ENCODE assay signal across 1 cellular context in the genomic region with DNA sequence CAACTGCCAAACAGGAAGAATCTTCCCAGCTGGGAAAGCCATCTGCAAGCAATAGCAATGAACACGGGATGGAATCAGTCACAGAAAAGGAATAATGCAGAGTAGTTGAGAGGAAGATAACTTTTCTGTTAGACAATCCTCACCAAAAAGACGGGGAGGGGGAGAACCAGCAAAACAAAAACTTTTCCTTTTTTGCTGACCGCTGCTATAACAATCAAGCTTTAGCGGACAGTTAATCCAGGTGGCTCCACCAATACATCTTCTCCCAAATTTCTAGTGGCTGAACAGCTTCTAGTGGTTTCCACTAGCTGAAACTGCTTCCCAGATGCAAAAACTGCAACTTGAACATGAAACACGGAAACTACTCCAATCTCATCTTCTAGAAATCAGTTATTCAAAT.
TF ChIP-seq lines count a peak whose summit lies in the region.

No MANE protein-coding gene starts in this region.

TF ChIP-seq in WTC11, 78 proteins besides CTCF, POLR2A, EP300 and RAD21 (continued from another document):
- TF ChIP-seq, protein P1, sequence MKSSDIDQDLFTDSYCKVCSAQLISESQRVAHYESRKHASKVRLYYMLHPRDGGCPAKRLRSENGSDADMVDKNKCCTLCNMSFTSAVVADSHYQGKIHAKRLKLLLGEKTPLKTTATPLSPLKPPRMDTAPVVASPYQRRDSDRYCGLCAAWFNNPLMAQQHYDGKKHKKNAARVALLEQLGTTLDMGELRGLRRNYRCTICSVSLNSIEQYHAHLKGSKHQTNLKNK (CRISPR knock-in tag; IDR thresholded peaks at IDR 0.05), result no peak
- TF ChIP-seq, protein P2, sequence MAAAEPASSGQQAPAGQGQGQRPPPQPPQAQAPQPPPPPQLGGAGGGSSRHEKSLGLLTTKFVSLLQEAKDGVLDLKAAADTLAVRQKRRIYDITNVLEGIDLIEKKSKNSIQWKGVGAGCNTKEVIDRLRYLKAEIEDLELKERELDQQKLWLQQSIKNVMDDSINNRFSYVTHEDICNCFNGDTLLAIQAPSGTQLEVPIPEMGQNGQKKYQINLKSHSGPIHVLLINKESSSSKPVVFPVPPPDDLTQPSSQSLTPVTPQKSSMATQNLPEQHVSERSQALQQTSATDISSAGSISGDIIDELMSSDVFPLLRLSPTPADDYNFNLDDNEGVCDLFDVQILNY (CRISPR knock-in tag; IDR thresholded peaks at IDR 0.05), result no peak
- TF ChIP-seq IRF2 (CRISPR knock-in tag; IDR thresholded peaks at IDR 0.05; ENCODE audit: borderline replicate concordance, low read depth), result no peak
- TF ChIP-seq, protein P3, sequence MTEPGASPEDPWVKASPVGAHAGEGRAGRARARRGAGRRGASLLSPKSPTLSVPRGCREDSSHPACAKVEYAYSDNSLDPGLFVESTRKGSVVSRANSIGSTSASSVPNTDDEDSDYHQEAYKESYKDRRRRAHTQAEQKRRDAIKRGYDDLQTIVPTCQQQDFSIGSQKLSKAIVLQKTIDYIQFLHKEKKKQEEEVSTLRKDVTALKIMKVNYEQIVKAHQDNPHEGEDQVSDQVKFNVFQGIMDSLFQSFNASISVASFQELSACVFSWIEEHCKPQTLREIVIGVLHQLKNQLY (CRISPR knock-in tag; IDR thresholded peaks at IDR 0.05), result no peak
- TF ChIP-seq ESRRA (CRISPR knock-in tag; IDR thresholded peaks at IDR 0.05; ENCODE audit: borderline replicate concordance), result no peak
- no peak for TF ChIP-seq NFATC4 (CRISPR knock-in tag; IDR thresholded peaks at IDR 0.05)
- no peak for TF ChIP-seq ZNF263 (CRISPR knock-in tag; IDR thresholded peaks at IDR 0.05; ENCODE audit: low read depth)
